17 cellular contexts compared by ENCODE assay signal in the genomic region with DNA sequence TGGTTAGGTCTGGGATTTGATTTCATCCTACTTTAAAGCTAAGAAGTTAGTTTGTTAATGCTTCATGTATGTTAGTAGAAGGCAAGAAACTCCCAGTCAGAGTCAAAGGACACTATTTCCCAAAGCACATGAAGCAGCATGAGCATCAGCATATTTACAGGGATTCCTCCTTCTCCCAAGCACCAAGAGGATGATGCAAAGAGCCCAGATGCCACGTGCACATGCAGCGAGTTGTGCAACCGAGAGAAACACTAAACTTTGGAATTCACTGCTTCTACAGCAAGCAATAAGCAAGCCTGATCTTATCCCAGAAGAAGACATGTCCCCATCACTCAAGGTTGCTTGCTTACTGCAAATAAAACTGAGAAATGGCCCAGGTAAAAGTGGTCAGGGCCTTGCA. TPM values are rescaled to one million over a fixed set of nuclear protein-coding genes. Genes with fewer than 3 reads are reported as not detected.
DNase-seq lines count a peak whose midpoint lies in the region; ATAC-seq and TF ChIP-seq lines count a peak whose summit lies in the region.
"Had no signal": no experiment of that assay in that cellular context is flagged by ENCODE, and none has a peak within 500 bp of the region (broad histone marks: within the 10 kb centered on the region; RNA-seq: fewer than 3 reads in every experiment).

No MANE protein-coding gene starts in this region.

- H3K27ac ChIP-seq in gastroesophageal sphincter = no peak overlapping the region
- no peak overlapping the region for H3K27ac ChIP-seq in SJCRH30
- H3K27ac ChIP-seq: vagina, VCaP had no signal

- no peak overlapping the region for H3K4me3 ChIP-seq in adipocyte (ENCODE audit: low read length)
- no peak overlapping the region for H3K4me3 ChIP-seq in gastroesophageal sphincter
- H3K4me3 ChIP-seq in skeletal muscle cell (ENCODE audit: low read depth, low read length) = no peak overlapping the region
- H3K4me3 ChIP-seq in SJCRH30 = no peak overlapping the region
- H3K4me3 ChIP-seq: vagina had no signal

- H3K9me3 ChIP-seq in adipocyte (ENCODE audit: control insufficient read depth, low read length) (no peaks in the 10 kb centered on the region), gastroesophageal sphincter (no peaks in the 10 kb centered on the region), SJCRH30 (replicated peaks) (no peaks in the 10 kb centered on the region)
- H3K9me3 ChIP-seq: vagina had no signal

- WGBS in gastroesophageal sphincter (ENCODE audit: low coverage in 1 of 2), 2 donors = 61 to 67% methylated on average over 2 to 3 of the region's 3 CpGs

- TF ChIP-seq CTCF in gastroesophageal sphincter (IDR thresholded peaks at IDR 0.05) = no peak

- H3K4me1 ChIP-seq in adipocyte (ENCODE audit: control insufficient read depth, insufficient read depth, low read length) (peaks cover 28% of the 10 kb centered on the region), gastroesophageal sphincter (peaks cover 2 to 38% (median 11%) of the 10 kb centered on the region in 3 donors), SJCRH30 (no peaks in the 10 kb centered on the region)
- H3K4me1 ChIP-seq: vagina had no signal

- DNase-seq in EL (peak; percentile 13), adipocyte (ENCODE audit: low read depth) (peak; percentile 76), skeletal muscle cell (ENCODE audit: low read depth) (peak; percentile 76), NCI-H1694 (lab: John Stamatoyannopoulos, UW) (no peak), SJCRH30 (no peak), HT-29 (ENCODE audit: low spot score) (no peak)
- DNase-seq: activated gamma-delta T cell; CD4-positive, alpha-beta memory T cell; MM.1S; NCI-H2029 treated with DMSO at 0.1 percent for 48 hours; NCI-H524 treated with DMSO at 0.1 percent for 48 hours; nucleus accumbens; stimulated activated naive CD4-positive, alpha-beta T cell treated with Interleukin-2 at 50 U/mL for 16 hours had no signal

- H3K36me3 ChIP-seq in adipocyte (ENCODE audit: control insufficient read depth, insufficient read depth, low read length, severe bottlenecking) (no peaks in the 10 kb centered on the region), gastroesophageal sphincter (no peaks in the 10 kb centered on the region), SJCRH30 (no peaks in the 10 kb centered on the region)
- H3K36me3 ChIP-seq: vagina had no signal

- no peak for TF ChIP-seq POLR2A in gastroesophageal sphincter (IDR thresholded peaks at IDR 0.05)

- no peak overlapping the region for H3K9ac ChIP-seq in adipocyte (ENCODE audit: low read length)

- peak; percentile 39 for ATAC-seq in gastroesophageal sphincter

- H3K27me3 ChIP-seq in adipocyte (replicated peaks; ENCODE audit: control insufficient read depth, insufficient read depth, low read length) (no peaks in the 10 kb centered on the region), gastroesophageal sphincter (no peaks in the 10 kb centered on the region), SJCRH30 (no peaks in the 10 kb centered on the region)
- H3K27me3 ChIP-seq: vagina had no signal

- no peak for TF ChIP-seq EP300 in gastroesophageal sphincter (IDR thresholded peaks at IDR 0.05)

RNA-seq across cellular contexts. Expression of a gene that starts 32.5 kb away (rescaled TPM):
- 1 to 10 TPM in 3 of 4 donors, under 1 TPM in 1; 0.27 to 2.0 (median 1.9) TPM for total RNA-seq in gastroesophageal sphincter
- not detected in 2 replicates for total RNA-seq in SJCRH30 (2014; rRNA removed; shearing (Covaris generic))
- total RNA-seq in HT-29 (2014; rRNA removed; shearing (Covaris generic)) = not detected in 2 replicates
- total RNA-seq: CD4-positive, alpha-beta memory T cell; HT1080; vagina had no signal

Comparison
In these comparisons a context has a peak if more than half of its experiments do, and no peak if none do; other contexts are left out.
1. DNase-seq: peak in EL (single experiment), adipocyte (single experiment) and skeletal muscle cell (single experiment); none in NCI-H1694 (single experiment), SJCRH30 (0 of 2) and HT-29 (single experiment).